Comparison of ENCODE assay signal across 27 cellular contexts in the genomic region with DNA sequence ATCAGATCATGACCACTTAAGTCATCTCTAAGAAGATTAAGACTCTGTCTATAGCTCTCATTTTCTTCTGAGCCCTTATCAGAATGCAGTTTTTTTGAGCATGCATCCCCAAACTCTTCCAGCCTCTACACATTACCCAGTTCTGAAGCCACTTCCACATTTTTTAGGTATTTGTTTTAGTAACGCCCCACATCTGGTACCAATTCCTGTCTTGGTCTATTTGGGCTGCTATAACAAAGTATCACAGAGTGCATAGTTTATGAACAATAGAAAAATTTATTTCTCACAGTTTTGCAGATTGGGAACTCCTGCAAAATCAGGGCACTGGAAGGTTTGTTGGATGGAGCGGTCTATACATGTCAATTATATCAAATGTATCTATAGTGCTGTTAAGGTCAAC.
"Had no signal": no experiment of that assay in that cellular context is flagged by ENCODE, and none has a peak within 500 bp of the region (broad histone marks: within the 10 kb centered on the region; RNA-seq: fewer than 3 reads in every experiment).

No MANE protein-coding gene starts in this region.

- H3K27me3 ChIP-seq: ascending aorta, breast epithelium, cardiac muscle cell, colonic mucosa, esophagus squamous epithelium, gastrocnemius medialis, heart right ventricle, hepatocyte had no signal

- ATAC-seq: activated CD4-positive, alpha-beta T cell treated with anti-CD3 and anti-CD28 coated beads for 36 hours; activated CD8-positive, alpha-beta memory T cell treated with anti-CD3 and anti-CD28 coated beads, Interleukin-2, amount 10 ng/mL, durations not matched to agents 7 days and 5 days; activated CD8-positive, alpha-beta T cell treated with anti-CD3 and anti-CD28 coated beads, Interleukin-2, amount 10 ng/mL, durations not matched to agents 7 days and 5 days; activated naive CD4-positive, alpha-beta T cell treated with anti-CD3 and anti-CD28 coated beads, Interleukin-2, amount 50 U/mL, for 72 hours; gastrocnemius medialis; heart right ventricle had no signal

- H3K27ac ChIP-seq: ascending aorta, breast epithelium, cardiac muscle cell, colonic mucosa, epithelial cell of prostate, esophagus squamous epithelium, gastrocnemius medialis, heart right ventricle, hepatocyte had no signal

- H3K4me1 ChIP-seq: ascending aorta, breast epithelium, colonic mucosa, esophagus squamous epithelium, gastrocnemius medialis, heart right ventricle had no signal

- H3K4me3 ChIP-seq: ascending aorta, breast epithelium, cardiac muscle cell, colonic mucosa, esophagus squamous epithelium, gastrocnemius medialis, heart right ventricle, hepatocyte had no signal

- H3K79me2 ChIP-seq: hepatocyte had no signal

- H3K36me3 ChIP-seq: ascending aorta, breast epithelium, cardiac muscle cell, colonic mucosa, esophagus squamous epithelium, gastrocnemius medialis, heart right ventricle had no signal

- H2AFZ ChIP-seq: hepatocyte had no signal

- DNase-seq: activated CD4-positive, alpha-beta memory T cell treated with anti-CD3 and anti-CD28 coated beads for 36 hours; activated CD4-positive, alpha-beta T cell treated with anti-CD3 and anti-CD28 coated beads for 36 hours; activated CD4-positive, alpha-beta T cell treated with anti-CD3 and anti-CD28 coated beads, Interleukin-2, amount 10 ng/mL, durations not matched to agents 24 days and 14 days; activated CD4-positive, CD25-positive, alpha-beta regulatory T cell; activated CD4-positive, CD25-positive, alpha-beta regulatory T cell treated with anti-CD3 and anti-CD28 coated beads, Interleukin-2, amount 50 U/mL, for 72 hours; activated CD8-positive, alpha-beta memory T cell treated with anti-CD3 and anti-CD28 coated beads, Interleukin-2, amount 10 ng/mL, durations not matched to agents 7 days and 5 days; activated CD8-positive, alpha-beta memory T cell treated with anti-CD3 and anti-CD28 coated beads, Interleukin-2, amount 50 U/mL, for 4 hours; activated CD8-positive, alpha-beta T cell treated with anti-CD3 and anti-CD28 coated beads, Interleukin-2, amount 10 ng/mL, durations not matched to agents 7 days and 5 days; activated effector memory CD4-positive, alpha-beta T cell treated with anti-CD3 and anti-CD28 coated beads, Interleukin-2, amount 50 U/mL, for 16 hours; activated naive CD4-positive, alpha-beta T cell treated with anti-CD3 and anti-CD28 coated beads, Interleukin-2, amount 10 ng/mL, durations not matched to agents 7 days and 5 days; activated naive CD8-positive, alpha-beta T cell treated with anti-CD3 and anti-CD28 coated beads, Interleukin-2, amount 10 ng/mL, durations not matched to agents 7 days and 5 days; activated T-cell treated with anti-CD3 and anti-CD28 coated beads, Interleukin-2, amount 50 U/mL, for 1 hour; activated T-cell treated with anti-CD3 and anti-CD28 coated beads, Interleukin-2, amount 50 U/mL, for 48 hours; central memory CD4-positive, alpha-beta T cell; cerebellar nuclear complex; colonic mucosa; effector CD8-positive, alpha-beta T cell; esophagus squamous epithelium; gastrocnemius medialis; heart right ventricle; T-helper 2 cell had no signal

- H3K4me2 ChIP-seq: hepatocyte had no signal

- H3K9me3 ChIP-seq: ascending aorta, breast epithelium, colonic mucosa, esophagus squamous epithelium, gastrocnemius medialis had no signal
